Comparison of ENCODE assay signal across 7 cellular contexts in the genomic region with DNA sequence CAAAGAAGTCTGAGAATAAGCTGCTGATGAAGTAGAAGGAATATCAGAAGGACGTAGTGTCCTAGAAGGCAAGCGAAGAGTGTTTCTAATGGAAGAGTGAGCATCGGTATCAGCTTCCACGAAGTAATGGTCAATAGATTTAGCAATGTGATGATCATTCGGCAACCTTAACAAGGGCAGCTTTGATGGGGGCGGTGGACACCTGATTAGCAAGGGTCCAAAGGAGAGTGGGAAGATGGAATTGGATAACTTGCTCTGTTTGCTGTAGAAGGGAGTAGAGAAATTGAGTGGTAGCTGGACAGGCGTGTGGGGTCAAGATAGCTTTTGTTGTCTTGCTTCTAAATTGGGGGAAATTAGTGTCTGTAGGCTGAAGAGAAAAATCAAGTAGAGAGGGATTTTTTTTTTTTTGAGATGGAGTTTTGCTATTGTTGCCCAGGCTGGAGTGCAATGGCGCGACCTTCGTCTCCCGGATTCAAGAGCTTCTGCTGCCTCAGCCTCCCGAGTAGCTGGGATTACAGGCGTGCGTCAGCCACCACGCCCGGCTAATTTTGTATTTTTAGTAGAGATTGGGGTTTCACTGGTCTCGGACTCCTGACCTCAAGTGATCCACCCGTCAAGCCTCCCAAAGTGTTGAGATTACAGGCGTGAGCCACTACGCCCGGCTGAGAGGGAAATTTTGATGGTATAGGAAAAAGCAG.
DNase-seq lines count a peak whose midpoint lies in the region; ATAC-seq and TF ChIP-seq lines count a peak whose summit lies in the region.
"Had no signal": no experiment of that assay in that cellular context is flagged by ENCODE, and none has a peak within 500 bp of the region (broad histone marks: within the 10 kb centered on the region; RNA-seq: fewer than 3 reads in every experiment).

No MANE protein-coding gene starts in this region.

- no peaks in the 10 kb centered on the region for H3K27me3 ChIP-seq in WERI-Rb-1 (ENCODE audit: insufficient read depth, low read depth, severe bottlenecking)
- no peaks in the 10 kb centered on the region for H3K27me3 ChIP-seq in muscle layer of colon (ENCODE audit: control insufficient read depth in 1 of 2, insufficient read depth in 2 of 2, low read length in 2 of 2)

- no peaks in the 10 kb centered on the region for H3K9me3 ChIP-seq in WERI-Rb-1 (ENCODE audit: severe bottlenecking)
- H3K9me3 ChIP-seq in muscle layer of colon (ENCODE audit: low read length): no peaks in the 10 kb centered on the region

- ATAC-seq in GM21526 (IDR thresholded peaks at IDR 0.05; ENCODE audit: low FRiP score, unreplicated experiment) (no peak), GM21515 (IDR thresholded peaks at IDR 0.05; ENCODE audit: unreplicated experiment) (no peak)

- peaks cover 16% of the 10 kb centered on the region for H3K4me1 ChIP-seq in muscle layer of colon (ENCODE audit: insufficient read depth, low read length)

- H3K36me3 ChIP-seq in WERI-Rb-1 (peaks cover 29% of the 10 kb centered on the region), muscle layer of colon (ENCODE audit: insufficient read depth, low read length) (peaks cover 35% of the 10 kb centered on the region)

- H3K4me3 ChIP-seq in WERI-Rb-1 (ENCODE audit: low read depth, low read length) (peak overlapping the region; percentile 84), muscle layer of colon (ENCODE audit: low read depth in 1 of 2, low read length in 2 of 2) (peak overlapping the region in 1 of 2 donors; percentile 12)

- DNase-seq in ELR (ENCODE audit: low read depth) (peak; percentile 20), WERI-Rb-1 (no peak), NCI-H1092 (lab: John Stamatoyannopoulos, UW) (no peak)
- DNase-seq: natural killer cell had no signal

- no peak for TF ChIP-seq CTCF in WERI-Rb-1 (IDR thresholded peaks at IDR 0.05; ENCODE audit: low read depth, low read length)

- peak overlapping the region; percentile 32 for H3K9ac ChIP-seq in muscle layer of colon (ENCODE audit: low read length)

- peak overlapping the region; percentile 80 for H3K27ac ChIP-seq in WERI-Rb-1
- H3K27ac ChIP-seq in muscle layer of colon (ENCODE audit: low read depth, low read length): peak overlapping the region; percentile 87
